In the genomic region with DNA sequence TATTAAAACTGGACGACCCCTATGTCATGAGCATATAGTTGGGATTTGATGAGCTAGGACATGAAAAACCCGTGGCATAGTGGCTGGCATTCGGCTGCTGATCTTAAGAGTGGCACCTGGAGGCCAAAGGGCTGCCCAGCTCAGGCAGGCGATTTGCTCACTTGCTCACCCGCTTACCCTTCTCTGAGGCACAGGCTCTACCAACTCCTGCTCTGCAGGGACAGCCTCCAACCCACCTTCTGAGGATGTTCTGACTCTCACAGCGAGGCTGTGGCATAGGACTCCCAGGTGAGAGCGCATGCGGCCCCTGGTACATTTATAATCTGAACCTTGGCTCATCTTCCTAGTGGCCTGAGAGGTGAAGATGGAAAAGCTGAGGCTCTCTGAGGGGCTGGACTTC, we compare ENCODE assay signal across 19 cellular contexts. TPM values are rescaled to one million over a fixed set of nuclear protein-coding genes. Genes with fewer than 3 reads are reported as not detected.
"Had no signal": no experiment of that assay in that cellular context is flagged by ENCODE, and none has a peak within 500 bp of the region (broad histone marks: within the 10 kb centered on the region; RNA-seq: fewer than 3 reads in every experiment).

No MANE protein-coding gene starts in this region.

- H3K4me1 ChIP-seq: left ventricle myocardium inferior, vagina had no signal

- DNase-seq: activated B cell treated with CpG ODN at 0.5 μM for 24 hours; activated effector memory CD4-positive, alpha-beta T cell treated with Interleukin-2 at 50 U/mL for 16 hours; activated T-cell treated with anti-CD3 and anti-CD28 coated beads, Interleukin-2, amount 50 U/mL, for 1 hour; central memory CD4-positive, alpha-beta T cell; cortex of kidney; effector memory CD4-positive, alpha-beta T cell; hypothalamus; left ventricle myocardium inferior; mesenchymal stem cell; posterior cingulate gyrus; thyroid gland had no signal

- H3K27ac Mint-ChIP-seq: activated B cell treated with CpG ODN at 0.5 μM for 24 hours; activated naive CD4-positive, alpha-beta T cell treated with anti-CD3 and anti-CD28 coated beads, Interleukin-2, amount 50 U/mL, for 24 hours; stimulated activated effector memory CD8-positive, alpha-beta T cell treated with anti-CD3 and anti-CD28 coated beads, Interleukin-12 subunit alpha, Interleukin-12 subunit beta, amount 100 ng/mL, for 72 hours; T-helper 1 cell treated with Interleukin-12 subunit alpha and Interleukin-12 subunit beta and Interleukin-4 antibody, amounts not matched to agents 30 μg/mL and 1 μg/mL, for 36 hours had no signal

- H3K27ac ChIP-seq: epithelial cell of prostate, left ventricle myocardium inferior, right atrium auricular region, thyroid gland, vagina had no signal

- H3K4me3 Mint-ChIP-seq: activated B cell treated with CpG ODN at 0.5 μM for 24 hours; activated naive CD4-positive, alpha-beta T cell treated with anti-CD3 and anti-CD28 coated beads, Interleukin-2, amount 50 U/mL, for 24 hours; stimulated activated effector memory CD8-positive, alpha-beta T cell treated with anti-CD3 and anti-CD28 coated beads, Interleukin-12 subunit alpha, Interleukin-12 subunit beta, amount 100 ng/mL, for 72 hours; T-helper 1 cell treated with Interleukin-12 subunit alpha and Interleukin-12 subunit beta and Interleukin-4 antibody, amounts not matched to agents 30 μg/mL and 1 μg/mL, for 36 hours had no signal

- H3K36me3 ChIP-seq: left ventricle myocardium inferior, right atrium auricular region, thyroid gland, vagina had no signal

- H3K9me3 Mint-ChIP-seq: activated B cell treated with CpG ODN at 0.5 μM for 24 hours; activated naive CD4-positive, alpha-beta T cell treated with anti-CD3 and anti-CD28 coated beads, Interleukin-2, amount 50 U/mL, for 24 hours; stimulated activated effector memory CD8-positive, alpha-beta T cell treated with anti-CD3 and anti-CD28 coated beads, Interleukin-12 subunit alpha, Interleukin-12 subunit beta, amount 100 ng/mL, for 72 hours; T-helper 1 cell treated with Interleukin-12 subunit alpha and Interleukin-12 subunit beta and Interleukin-4 antibody, amounts not matched to agents 30 μg/mL and 1 μg/mL, for 36 hours had no signal

- H3K36me3 Mint-ChIP-seq: activated naive CD4-positive, alpha-beta T cell treated with anti-CD3 and anti-CD28 coated beads, Interleukin-2, amount 50 U/mL, for 24 hours; stimulated activated effector memory CD8-positive, alpha-beta T cell treated with anti-CD3 and anti-CD28 coated beads, Interleukin-12 subunit alpha, Interleukin-12 subunit beta, amount 100 ng/mL, for 72 hours had no signal

- FAIRE-seq: keratinocyte had no signal

- H3K9me3 ChIP-seq: left ventricle myocardium inferior, right atrium auricular region, thyroid gland, vagina had no signal

- ATAC-seq: stimulated activated effector memory CD8-positive, alpha-beta T cell treated with anti-CD3 and anti-CD28 coated beads, Interleukin-12 subunit alpha, Interleukin-12 subunit beta, amount 100 ng/mL, for 72 hours had no signal

- H3K27me3 ChIP-seq: vagina had no signal

- H3K4me3 ChIP-seq: left ventricle myocardium inferior, right atrium auricular region, thyroid gland, vagina had no signal

RNA-seq across cellular contexts. Expression of gene RSPO4, which starts 1.0 kb away (rescaled TPM):
- total RNA-seq: left ventricle myocardium inferior, myocyte, vagina had no signal
- polyA plus RNA-seq: keratinocyte had no signal
